ENCODE assay signal across 13 cellular contexts in genomic region chr15:78537266-78537665, GRCh38.
"Had no signal": no experiment of that assay in that cellular context is flagged by ENCODE, and none has a peak within 500 bp of the region (broad histone marks: within the 10 kb centered on the region; RNA-seq: fewer than 3 reads in every experiment).

No MANE protein-coding gene starts in this region.

- H3K4me3 ChIP-seq: neural progenitor cell, upper lobe of left lung had no signal

- DNase-seq: activated CD4-positive, alpha-beta memory T cell treated with anti-CD3 and anti-CD28 coated beads for 36 hours; activated CD4-positive, alpha-beta T cell treated with anti-CD3 and anti-CD28 coated beads for 48 hours; activated effector memory CD4-positive, alpha-beta T cell treated with Interleukin-2 at 50 U/mL for 16 hours; activated naive CD4-positive, alpha-beta T cell treated with anti-CD3 and anti-CD28 coated beads for 36 hours; activated T-cell treated with anti-CD3 and anti-CD28 coated beads, Interleukin-2, amount 50 U/mL, for 72 hours; caudate nucleus; effector CD4-positive, alpha-beta T cell; immature natural killer cell; stimulated activated CD4-positive, alpha-beta T cell treated with anti-CD3 and anti-CD28 coated beads, Interleukin-4, amount 100 ng/mL, for 24 hours; stimulated activated naive CD4-positive, alpha-beta T cell treated with Interleukin-2 at 50 U/mL for 16 hours; SW 1271; upper lobe of left lung had no signal

- H3K4me2 ChIP-seq: neural progenitor cell had no signal

- H3K27me3 ChIP-seq: neural progenitor cell, upper lobe of left lung had no signal

- H3K27ac ChIP-seq: neural progenitor cell, upper lobe of left lung had no signal

- H2AFZ ChIP-seq: neural progenitor cell had no signal

- H3K9me3 ChIP-seq: upper lobe of left lung had no signal

- ATAC-seq: activated T-cell treated with anti-CD3 and anti-CD28 coated beads, Interleukin-2, amount 50 U/mL, for 72 hours had no signal

- H3K36me3 ChIP-seq: upper lobe of left lung had no signal

- H3K9ac ChIP-seq: neural progenitor cell had no signal
